8 cellular contexts compared by ENCODE assay signal in the genomic region with DNA sequence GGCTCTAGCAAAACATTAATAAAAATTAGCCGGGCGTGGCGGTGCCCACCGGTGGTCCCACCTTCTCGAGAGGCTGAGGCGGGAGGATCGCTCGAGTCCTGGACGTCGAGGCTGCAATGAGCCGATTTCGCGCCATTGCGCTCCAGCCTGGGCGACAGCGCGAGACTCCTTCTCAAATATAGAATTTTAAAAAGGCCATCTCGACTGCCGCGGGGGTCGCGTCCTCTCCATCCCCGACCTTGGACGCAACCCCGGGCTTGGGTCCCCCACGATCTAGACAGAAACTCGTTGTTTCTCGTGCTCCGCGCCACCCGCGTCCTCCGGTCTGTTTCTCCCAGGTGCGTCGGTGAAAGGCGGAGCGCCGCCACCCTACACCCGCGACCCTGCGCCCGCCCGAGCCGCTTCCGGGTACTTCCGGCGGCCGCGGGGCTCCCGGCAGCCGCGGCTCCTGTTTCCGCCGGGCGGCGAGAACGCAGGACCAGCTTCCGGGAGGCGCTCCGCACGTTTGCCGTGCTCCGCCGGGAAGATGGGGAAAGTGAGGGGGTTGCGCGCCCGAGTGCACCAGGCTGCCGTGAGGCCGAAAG. TPM values are rescaled to one million over a fixed set of nuclear protein-coding genes. Genes with fewer than 3 reads are reported as not detected.
DNase-seq lines count a peak whose midpoint lies in the region; ATAC-seq, FAIRE-seq and TF ChIP-seq lines count a peak whose summit lies in the region.

A gene with protein sequence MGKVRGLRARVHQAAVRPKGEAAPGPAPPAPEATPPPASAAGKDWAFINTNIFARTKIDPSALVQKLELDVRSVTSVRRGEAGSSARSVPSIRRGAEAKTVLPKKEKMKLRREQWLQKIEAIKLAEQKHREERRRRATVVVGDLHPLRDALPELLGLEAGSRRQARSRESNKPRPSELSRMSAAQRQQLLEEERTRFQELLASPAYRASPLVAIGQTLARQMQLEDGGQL (plus strand): TSS at position 498 of the 584 bp plus-strand sequence. CDS start 29 bp downstream, at position 527.

- DNase-seq in 8988T: peak; percentile 83
- DNase-seq in GM18507 (ENCODE audit: extremely low spot score, insufficient read length, low read depth): peak; percentile 90
- peak; percentile 60 for DNase-seq in NCI-H460 (ENCODE audit: extremely low read depth, low read depth)
- DNase-seq in activated CD4-positive, alpha-beta T cell treated with anti-CD3 and anti-CD28 coated beads for 4 hours: peak; percentile 77 to 82
- DNase-seq in choroid plexus epithelial cell (ENCODE audit: low read depth): peak; percentile 74
- peak; percentile 67 to 85 for DNase-seq in left colon
- DNase-seq in stimulated activated CD4-positive, alpha-beta T cell treated with anti-CD3 and anti-CD28 coated beads, Interleukin-1b, Interleukin-23, amount 100 ng/mL, for 4 hours (ENCODE audit: low read depth in 2 of 2): peak; percentile 73 to 76

- ATAC-seq in HG03108 (IDR thresholded peaks at IDR 0.05; ENCODE audit: unreplicated experiment) (peak; percentile 68), left colon (peak; percentile 84)

- FAIRE-seq in GM18507 (lab: Jason Lieb, UNC): peak; percentile 52

- peak within 1 kb of the TSS; percentile 91 for H3K4me3 ChIP-seq in choroid plexus epithelial cell (ENCODE audit: low read depth, low read length)

- intact Hi-C loops in left colon (cut with DNase I, micrococcal nuclease): loop anchor here in 1 of 2 donors (10.0 kb wide), 1 partner anchor 135 kb away; a partner anchor contains a TSS

- no peak for TF ChIP-seq CTCF in choroid plexus epithelial cell (conservative IDR thresholded peaks at IDR 0.05; ENCODE audit: low read depth, low read length)

RNA-seq across cellular contexts. Expression of the gene that starts here (rescaled TPM):
- total RNA-seq in NCI-H460 (2014; rRNA removed; shearing (Covaris generic)): 37.3 and 41.4 TPM in 2 replicates
- 37.6 and 38.5 TPM in 2 replicates for polyA plus RNA-seq in NCI-H460 (2014; cell fraction: nucleus; rRNA removed)
- total RNA-seq in left colon: 10 to 100 TPM; 22.3 to 30.5 TPM

Comparison
In these comparisons a context has a peak if more than half of its experiments do, and no peak if none do; other contexts are left out.
1. Peak in every context shown above with its lines: DNase-seq, ATAC-seq and H3K4me3 ChIP-seq.